In genomic region chr19:49475995-49476880, GRCh38 we compare ENCODE assay signal across 1 cellular context.
TF ChIP-seq lines count a peak whose summit lies in the region.

No MANE protein-coding gene starts in this region.

TF ChIP-seq in IMR-90, 13 proteins besides CTCF, POLR2A, EP300 and RAD21 (continued from another document):
- no peak for TF ChIP-seq NFE2L2 (IDR thresholded peaks at IDR 0.05; ENCODE audit: low read depth, low read length)
- TF ChIP-seq ELK1 (IDR thresholded peaks at IDR 0.05; ENCODE audit: borderline replicate concordance, low read depth, low read length) = no peak
- no peak for TF ChIP-seq RFX5 (IDR thresholded peaks at IDR 0.05; ENCODE audit: low read depth, low read length)
- no peak for TF ChIP-seq MXI1 (IDR thresholded peaks at IDR 0.05; ENCODE audit: borderline replicate concordance, low read depth, low read length)
- TF ChIP-seq BHLHE40 (IDR thresholded peaks at IDR 0.05; ENCODE audit: low read depth, low read length) = no peak
